20 cellular contexts compared by ENCODE assay signal in genomic region chr6:157223486-157223885, GRCh38.
A peak's percentile ranks its signal among the peaks of the same experiment; 100 is the strongest.
DNase-seq lines count a peak whose midpoint lies in the region; ATAC-seq, FAIRE-seq and TF ChIP-seq lines count a peak whose summit lies in the region.
"Had no signal": no experiment of that assay in that cellular context is flagged by ENCODE, and none has a peak within 500 bp of the region (broad histone marks: within the 10 kb centered on the region; RNA-seq: fewer than 3 reads in every experiment).

No MANE protein-coding gene starts in this region.

- no peak overlapping the region for H3K4me3 Mint-ChIP-seq in activated T-helper 17 cell treated with anti-CD3 and anti-CD28 coated beads, Interleukin-2, amount 50 U/mL, for 72 hours

- peak overlapping the region in 3 of 11 experiments; percentile 5 to 23 (median 8); a peak in 2 of 22 replicates for H3K27ac ChIP-seq in BLaER1 treated with 17β-estradiol and CSF1 and Interleukin-3, amounts not matched to agents 10 nM and 100 nM
- H3K27ac ChIP-seq in osteoblast (ENCODE audit: low read depth, low read length): no peak overlapping the region
- no peak overlapping the region for H3K27ac ChIP-seq in smooth muscle cell (ENCODE audit: low read depth)
- H3K27ac ChIP-seq: brain microvascular endothelial cell, ovary, transverse colon had no signal

- peaks cover 20 to 80% (median 32%) of the 10 kb centered on the region in 11 experiments for H3K27me3 ChIP-seq in BLaER1 treated with 17β-estradiol and CSF1 and Interleukin-3, amounts not matched to agents 10 nM and 100 nM
- H3K27me3 ChIP-seq in osteoblast (ENCODE audit: insufficient read depth, low read length): no peaks in the 10 kb centered on the region
- no peaks in the 10 kb centered on the region for H3K27me3 ChIP-seq in smooth muscle cell (ENCODE audit: low read depth)
- H3K27me3 ChIP-seq: brain microvascular endothelial cell, ovary, transverse colon had no signal

- peak overlapping the region; percentile 15 for H3K27ac Mint-ChIP-seq in activated T-helper 17 cell treated with anti-CD3 and anti-CD28 coated beads, Interleukin-2, amount 50 U/mL, for 72 hours

- no peaks in the 10 kb centered on the region for H3K9me3 Mint-ChIP-seq in activated T-helper 17 cell treated with anti-CD3 and anti-CD28 coated beads, Interleukin-2, amount 50 U/mL, for 72 hours
- H3K9me3 Mint-ChIP-seq: T-helper 1 cell treated with Interleukin-12 subunit alpha and Interleukin-12 subunit beta and Interleukin-4 antibody, amounts not matched to agents 30 μg/mL and 1 μg/mL, for 36 hours had no signal

- H3K4me1 Mint-ChIP-seq in activated T-helper 17 cell treated with anti-CD3 and anti-CD28 coated beads, Interleukin-2, amount 50 U/mL, for 72 hours: peaks cover 36% of the 10 kb centered on the region

- peak overlapping the region in 9 of 10 experiments; percentile 26 to 56 (median 39); a peak in 15 of 20 replicates for H3K4me3 ChIP-seq in BLaER1 treated with 17β-estradiol and CSF1 and Interleukin-3, amounts not matched to agents 10 nM and 100 nM
- H3K4me3 ChIP-seq in osteoblast (ENCODE audit: insufficient read depth, low read length): no peak overlapping the region
- no peak overlapping the region for H3K4me3 ChIP-seq in smooth muscle cell
- H3K4me3 ChIP-seq: lung, ovary, transverse colon had no signal

- TF ChIP-seq CTCF in osteoblast (IDR thresholded peaks at IDR 0.05; ENCODE audit: extremely low read depth, low read depth, low read length) (no peak), smooth muscle cell (IDR thresholded peaks at IDR 0.05; ENCODE audit: borderline replicate concordance, insufficient read depth, poor library complexity, severe bottlenecking) (no peak)

- H3F3A ChIP-seq in smooth muscle cell (ENCODE audit: low read depth): no peaks in the 10 kb centered on the region

- peaks cover 33 to 74% (median 57%) of the 10 kb centered on the region in 10 experiments for H3K4me1 ChIP-seq in BLaER1 treated with 17β-estradiol and CSF1 and Interleukin-3, amounts not matched to agents 10 nM and 100 nM
- peaks cover 17% of the 10 kb centered on the region for H3K4me1 ChIP-seq in osteoblast (ENCODE audit: insufficient read depth, low read length)
- peaks cover 4% of the 10 kb centered on the region for H3K4me1 ChIP-seq in smooth muscle cell (ENCODE audit: low read depth)

- H3K79me2 ChIP-seq in osteoblast (ENCODE audit: insufficient read depth, low read length): no peaks in the 10 kb centered on the region
- H3K79me2 ChIP-seq in smooth muscle cell (ENCODE audit: low read depth): no peaks in the 10 kb centered on the region

- peak overlapping the region in 6 of 11 experiments; percentile 2 to 42 (median 22); a peak in 12 of 22 replicates for H3K9ac ChIP-seq in BLaER1 treated with 17β-estradiol and CSF1 and Interleukin-3, amounts not matched to agents 10 nM and 100 nM
- H3K9ac ChIP-seq in smooth muscle cell (ENCODE audit: low read depth): no peak overlapping the region

- peak; percentile 21 for FAIRE-seq in GM19239 (lab: Jason Lieb, UNC)
- FAIRE-seq: islet of Langerhans had no signal

- ATAC-seq in activated T-helper 17 cell treated with anti-CD3 and anti-CD28 coated beads, Interleukin-2, amount 50 U/mL, for 72 hours (replicated peaks): no peak
- ATAC-seq: HCT116; Panc1; stimulated activated naive CD8-positive, alpha-beta T cell treated with anti-CD3 and anti-CD28 coated beads, Interleukin-15, Interleukin-2, amounts not matched to agents 100 U/mL and 50 U/mL, for 24 hours had no signal

- 92% methylated on average over 16 of the region's 16 CpGs for WGBS in smooth muscle cell (ENCODE audit: low lambda C conversion rate)

- H4K20me1 ChIP-seq in BLaER1 treated with 17β-estradiol and CSF1 and Interleukin-3, amounts not matched to agents 10 nM and 100 nM: peaks cover 0 to 60% (median 11%) of the 10 kb centered on the region in 11 experiments; a peak in 14 of 22 replicates
- H4K20me1 ChIP-seq in osteoblast (ENCODE audit: insufficient read depth, low read length) (no peaks in the 10 kb centered on the region), smooth muscle cell (ENCODE audit: low read depth) (no peaks in the 10 kb centered on the region)

- H3K27me3 Mint-ChIP-seq in activated T-helper 17 cell treated with anti-CD3 and anti-CD28 coated beads, Interleukin-2, amount 50 U/mL, for 72 hours: no peaks in the 10 kb centered on the region

- H3K9me3 ChIP-seq in BLaER1 treated with 17β-estradiol and CSF1 and Interleukin-3, amounts not matched to agents 10 nM and 100 nM (replicated peaks in 1 of 11): no peaks in the 10 kb centered on the region
- H3K9me3 ChIP-seq in osteoblast (ENCODE audit: low read depth, low read length) (no peaks in the 10 kb centered on the region), smooth muscle cell (replicated peaks; ENCODE audit: low read depth) (no peaks in the 10 kb centered on the region)
- H3K9me3 ChIP-seq: ovary, transverse colon had no signal

- H3K4me2 ChIP-seq in BLaER1 treated with 17β-estradiol and CSF1 and Interleukin-3, amounts not matched to agents 10 nM and 100 nM: peak overlapping the region; percentile 84 to 97 (median 94)
- H3K4me2 ChIP-seq in osteoblast (ENCODE audit: insufficient read depth, low read length) (no peak overlapping the region), smooth muscle cell (no peak overlapping the region)

- H2AFZ ChIP-seq in osteoblast (ENCODE audit: low read length): no peak overlapping the region
- no peak overlapping the region for H2AFZ ChIP-seq in smooth muscle cell (ENCODE audit: low read depth)

- DNase-seq in GM19239 (ENCODE audit: insufficient read length, low spot score) (no peak), osteoblast (ENCODE audit: insufficient read length, low spot score, missing footprints) (peak; percentile 23), smooth muscle cell (lab: John Stamatoyannopoulos, UW; ENCODE audit: unreplicated experiment) (no peak), activated gamma-delta T cell (lab: John Stamatoyannopoulos, UW) (no peak)
- no peak for DNase-seq in effector CD4-positive, alpha-beta T cell
- DNase-seq: brain microvascular endothelial cell; cortex of kidney; NCI-H187 treated with DMSO at 0.1 percent for 48 hours; NCI-H345; stimulated activated CD4-positive, alpha-beta T cell treated with anti-CD3 and anti-CD28 coated beads, Interleukin-1b, Interleukin-23, amount 100 ng/mL, for 48 hours; stimulated activated naive CD8-positive, alpha-beta T cell treated with anti-CD3 and anti-CD28 coated beads, Interleukin-15, Interleukin-2, amounts not matched to agents 100 U/mL and 50 U/mL, for 24 hours; transverse colon had no signal

- H3K36me3 ChIP-seq in BLaER1 treated with 17β-estradiol and CSF1 and Interleukin-3, amounts not matched to agents 10 nM and 100 nM: no peaks in the 10 kb centered on the region
- H3K36me3 ChIP-seq in osteoblast (ENCODE audit: insufficient read depth, low read length) (no peaks in the 10 kb centered on the region), smooth muscle cell (ENCODE audit: low read depth) (no peaks in the 10 kb centered on the region)
- H3K36me3 ChIP-seq: brain microvascular endothelial cell, ovary, transverse colon had no signal

- no peaks in the 10 kb centered on the region for H3K36me3 Mint-ChIP-seq in activated T-helper 17 cell treated with anti-CD3 and anti-CD28 coated beads, Interleukin-2, amount 50 U/mL, for 72 hours (ENCODE audit: low read depth)

Comparison
In these comparisons a context has a peak if more than half of its experiments do, and no peak if none do; other contexts are left out.
1. H3K4me2 ChIP-seq: peak in BLaER1 treated with 17β-estradiol and CSF1 and Interleukin-3, amounts not matched to agents 10 nM and 100 nM (11 of 11); none in osteoblast (single experiment) and smooth muscle cell (single experiment).
2. H3K4me3 ChIP-seq: peak in BLaER1 treated with 17β-estradiol and CSF1 and Interleukin-3, amounts not matched to agents 10 nM and 100 nM (9 of 10); none in osteoblast (single experiment) and smooth muscle cell (single experiment).